In the genomic region with DNA sequence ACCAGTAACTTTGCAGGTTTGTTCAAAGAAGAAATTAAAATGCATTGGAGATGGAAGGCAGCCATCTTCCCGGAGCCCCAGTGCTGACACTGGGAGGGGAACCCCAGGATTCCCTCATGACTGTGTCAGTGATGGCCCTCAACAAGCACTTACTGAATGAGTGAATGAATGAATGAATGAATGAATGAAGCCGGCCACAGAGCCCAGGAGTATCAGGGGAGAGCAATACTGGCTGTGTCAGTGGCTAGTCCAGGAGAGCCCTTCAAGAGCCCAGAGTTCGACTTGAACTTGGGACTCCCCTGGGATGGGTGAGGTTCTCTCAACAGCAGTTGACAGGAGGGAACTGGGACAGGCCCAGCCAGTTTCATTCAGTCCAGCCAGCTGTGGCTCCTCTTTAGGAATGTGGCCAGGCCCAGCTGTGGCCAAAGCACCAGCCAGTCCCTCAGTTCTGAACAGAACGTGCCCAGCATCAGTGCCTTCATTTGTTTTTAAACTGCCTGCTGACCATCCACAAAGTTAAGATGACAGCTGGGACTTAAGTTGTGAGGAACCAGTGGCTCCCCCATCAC, we compare ENCODE assay signal across 1 cellular context.
TF ChIP-seq lines count a peak whose summit lies in the region.

No MANE protein-coding gene starts in this region.

TF ChIP-seq in IMR-90, 13 proteins besides CTCF, POLR2A, EP300 and RAD21:
- TF ChIP-seq RFX5 (IDR thresholded peaks at IDR 0.05; ENCODE audit: low read depth, low read length) (no peak), FOS (IDR thresholded peaks at IDR 0.05; ENCODE audit: low read depth, low read length) (no peak), CEBPB (IDR thresholded peaks at IDR 0.05; ENCODE audit: low read depth, low read length) (no peak), MAZ (IDR thresholded peaks at IDR 0.05; ENCODE audit: borderline replicate concordance, low read depth, low read length) (no peak), MAFK (IDR thresholded peaks at IDR 0.05; ENCODE audit: low read depth, low read length) (no peak), MXI1 (IDR thresholded peaks at IDR 0.05; ENCODE audit: borderline replicate concordance, low read depth, low read length) (no peak), BHLHE40 (IDR thresholded peaks at IDR 0.05; ENCODE audit: low read depth, low read length) (no peak), CHD1 (IDR thresholded peaks at IDR 0.05; ENCODE audit: low read depth, low read length) (no peak), SMC3 (IDR thresholded peaks at IDR 0.05; ENCODE audit: low read depth, low read length) (no peak), RCOR1 (IDR thresholded peaks at IDR 0.05; ENCODE audit: insufficient replicate concordance, low read length) (no peak), NFE2L2 (IDR thresholded peaks at IDR 0.05; ENCODE audit: low read depth, low read length) (no peak), ELK1 (IDR thresholded peaks at IDR 0.05; ENCODE audit: borderline replicate concordance, low read depth, low read length) (no peak)
- TF ChIP-seq, protein P1, sequence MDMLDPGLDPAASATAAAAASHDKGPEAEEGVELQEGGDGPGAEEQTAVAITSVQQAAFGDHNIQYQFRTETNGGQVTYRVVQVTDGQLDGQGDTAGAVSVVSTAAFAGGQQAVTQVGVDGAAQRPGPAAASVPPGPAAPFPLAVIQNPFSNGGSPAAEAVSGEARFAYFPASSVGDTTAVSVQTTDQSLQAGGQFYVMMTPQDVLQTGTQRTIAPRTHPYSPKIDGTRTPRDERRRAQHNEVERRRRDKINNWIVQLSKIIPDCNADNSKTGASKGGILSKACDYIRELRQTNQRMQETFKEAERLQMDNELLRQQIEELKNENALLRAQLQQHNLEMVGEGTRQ (IDR thresholded peaks at IDR 0.05; ENCODE audit: low read depth, low read length): no peak
